In the genomic region with DNA sequence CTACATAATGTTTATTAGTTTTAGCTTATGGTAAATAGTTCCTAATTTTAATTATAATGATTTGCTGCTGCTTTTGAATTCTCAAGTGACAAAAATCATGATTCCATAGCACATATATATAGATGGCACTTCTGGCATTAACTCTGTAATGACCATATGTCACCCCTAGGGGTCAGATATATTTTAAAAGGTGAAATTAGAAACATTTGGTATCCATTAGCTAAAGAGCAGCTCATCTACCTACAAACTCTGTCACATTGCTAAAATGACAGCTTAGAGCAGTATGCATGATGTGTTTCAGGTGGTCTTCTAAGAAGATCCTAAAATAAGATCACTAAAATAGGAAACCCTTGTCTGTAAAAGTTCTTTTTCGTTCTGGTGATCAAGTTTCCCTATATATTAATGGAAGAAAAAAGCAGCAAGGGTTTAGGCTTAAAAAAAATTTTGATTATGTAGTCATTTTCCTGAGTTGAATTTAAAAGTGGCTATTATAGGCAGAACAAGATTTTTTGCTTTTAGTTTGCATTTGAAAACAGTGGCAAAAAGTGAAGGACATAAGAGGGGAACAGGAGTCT, we compare ENCODE assay signal across 8 cellular contexts.
DNase-seq lines count a peak whose midpoint lies in the region; ATAC-seq and TF ChIP-seq lines count a peak whose summit lies in the region.

No MANE protein-coding gene starts in this region.

- H3K36me3 ChIP-seq in mammary epithelial cell (ENCODE audit: insufficient read depth, low read length), result no peaks in the 10 kb centered on the region

- TF ChIP-seq CTCF in AG10803 (conservative IDR thresholded peaks at IDR 0.05; ENCODE audit: low read length) (peak; percentile 52), mammary epithelial cell (conservative IDR thresholded peaks at IDR 0.05 in 1 of 2, IDR thresholded peaks at IDR 0.05 in 1 of 2; ENCODE audit: extremely low read depth in 1 of 2, insufficient read depth in 1 of 2, low read depth in 1 of 2, low read length in 2 of 2) (peak; percentile 48 to 54)

- no peaks in the 10 kb centered on the region for H3K27me3 ChIP-seq in mammary epithelial cell (ENCODE audit: insufficient read depth, low read length)
- H3K27me3 ChIP-seq in right cardiac atrium (ENCODE audit: control insufficient read depth, insufficient read depth), result no peaks in the 10 kb centered on the region

- H3K4me2 ChIP-seq in mammary epithelial cell (ENCODE audit: insufficient read depth, low read depth, low read length), result no peak overlapping the region

- no peaks in the 10 kb centered on the region for H4K20me1 ChIP-seq in mammary epithelial cell (ENCODE audit: insufficient read depth, low read length)

- no peak overlapping the region for H3K27ac ChIP-seq in mammary epithelial cell (ENCODE audit: insufficient read depth, low read depth, low read length)
- H3K27ac ChIP-seq in right cardiac atrium (ENCODE audit: low read length), result no peak overlapping the region

- WGBS in mammary epithelial cell (ENCODE audit: low coverage, missing lambda C conversion rate), result 100% methylated on average over 1 of the region's 1 CpG
- 94% methylated on average over 1 of the region's 1 CpG for WGBS in right cardiac atrium

- no peak overlapping the region for H2AFZ ChIP-seq in mammary epithelial cell (ENCODE audit: low read depth, low read length)

- CTCF ChIA-PET in mammary epithelial cell (lab: Charles Lee; ENCODE audit: low non-redundant PET), result interaction anchor here (0.6 kb wide), 2 partner anchors 205 to 840 kb away, joined by 4 to 7 read pairs; no protein-coding TSS in a partner anchor

- peak; percentile 85 for ATAC-seq in GM19043 (IDR thresholded peaks at IDR 0.05; ENCODE audit: low read depth, unreplicated experiment)
- peak; percentile 81 for ATAC-seq in HG03442 (IDR thresholded peaks at IDR 0.05; ENCODE audit: unreplicated experiment)
- ATAC-seq in sciatic nerve, result no peak
- ATAC-seq in right cardiac atrium, result no peak

- DNase-seq in AG10803 (ENCODE audit: low read depth), result no peak
- DNase-seq in mammary epithelial cell, result no peak
- DNase-seq in cerebellum (ENCODE audit: low spot score), result no peak
- no peak for DNase-seq in sciatic nerve (ENCODE audit: low spot score)
- DNase-seq in right cardiac atrium, result no peak
- no peak for DNase-seq in activated CD4-positive, alpha-beta T cell treated with anti-CD3 and anti-CD28 coated beads, Interleukin-2, amount 50 U/mL, for 48 hours

- H3K9me3 ChIP-seq in mammary epithelial cell (replicated peaks; ENCODE audit: insufficient read depth, low read length), result no peaks in the 10 kb centered on the region
- no peaks in the 10 kb centered on the region for H3K9me3 ChIP-seq in right cardiac atrium (ENCODE audit: control insufficient read depth, low read length)

- no peaks in the 10 kb centered on the region for H3K79me2 ChIP-seq in mammary epithelial cell (ENCODE audit: insufficient read depth, low read length)

- H3K9ac ChIP-seq in mammary epithelial cell (ENCODE audit: insufficient read depth, low read length), result no peak overlapping the region

- intact Hi-C loops in mammary epithelial cell (cut with micrococcal nuclease), result no loop called here
- intact Hi-C loops in sciatic nerve (cut with DNase I), result no loop called here
- intact Hi-C loops in right cardiac atrium (cut with DNase I), result no loop called here

- H3K4me3 ChIP-seq in AG10803 (ENCODE audit: low read length), result no peak overlapping the region
- no peak overlapping the region for H3K4me3 ChIP-seq in mammary epithelial cell (replicated peaks in 1 of 3; ENCODE audit: insufficient read depth in 1 of 3, low read depth in 2 of 3, low read length in 3 of 3)
- no peak overlapping the region for H3K4me3 ChIP-seq in right cardiac atrium (ENCODE audit: low read length)

- H3K4me1 ChIP-seq in mammary epithelial cell (ENCODE audit: insufficient read depth, low read length) (no peaks in the 10 kb centered on the region), right cardiac atrium (ENCODE audit: control insufficient read depth, insufficient read depth, low read length) (no peaks in the 10 kb centered on the region)

- dilution Hi-C loops in mammary epithelial cell (cut with HindIII; ENCODE audit: low sequenced_read_pairs), result no loop called here

- in situ Hi-C loops in mammary epithelial cell (cut with MboI; ENCODE audit: low sequenced_read_pairs in 2 of 2), result no loop called here

- no TSS peak for BruUV-seq in mammary epithelial cell (replicated peaks; lab: Mats Ljungman, UMichigan)

Comparison
In these comparisons a context has a peak if more than half of its experiments do, and no peak if none do; other contexts are left out.
1. ATAC-seq: peak in GM19043 (single experiment) and HG03442 (single experiment); none in sciatic nerve (single experiment) and right cardiac atrium (0 of 2).